8 cellular contexts compared by ENCODE assay signal in the genomic region with DNA sequence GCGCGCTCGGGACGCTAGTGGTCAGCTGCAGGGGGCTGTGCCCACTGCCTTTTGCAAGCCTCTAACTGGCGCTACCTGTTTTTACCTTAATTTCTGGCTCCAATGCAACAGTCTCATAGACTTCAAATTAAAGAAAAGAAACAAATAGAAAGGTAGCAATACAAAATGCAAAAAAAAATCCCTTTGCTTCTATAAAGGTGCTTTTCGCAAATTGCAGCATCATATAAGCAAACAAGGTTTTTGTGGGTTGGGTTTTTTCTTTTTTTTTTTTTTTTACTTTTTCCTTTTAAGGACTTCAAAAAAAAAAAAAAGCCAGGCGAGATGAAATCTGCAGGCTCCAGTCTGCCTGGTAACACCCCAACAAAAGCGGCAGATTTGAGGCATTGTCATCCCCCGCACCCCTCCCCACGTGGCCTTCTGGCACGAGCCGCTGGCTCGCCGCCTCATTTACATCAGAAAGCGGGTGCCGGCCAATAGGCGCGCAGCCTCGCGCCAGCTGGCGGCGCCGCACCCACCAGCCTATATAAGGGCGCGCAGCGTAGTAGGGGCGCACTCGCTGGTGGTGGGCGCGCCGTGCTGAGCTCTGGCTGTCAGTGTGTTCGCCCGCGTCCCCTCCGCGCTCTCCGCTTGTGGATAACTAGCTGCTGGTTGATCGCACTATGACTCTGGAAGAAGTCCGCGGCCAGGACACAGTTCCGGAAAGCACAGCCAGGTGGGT. TPM values are rescaled to one million over a fixed set of nuclear protein-coding genes. Genes with fewer than 3 reads are reported as not detected.
DNase-seq lines count a peak whose midpoint lies in the region; ATAC-seq and TF ChIP-seq lines count a peak whose summit lies in the region.

A gene with protein sequence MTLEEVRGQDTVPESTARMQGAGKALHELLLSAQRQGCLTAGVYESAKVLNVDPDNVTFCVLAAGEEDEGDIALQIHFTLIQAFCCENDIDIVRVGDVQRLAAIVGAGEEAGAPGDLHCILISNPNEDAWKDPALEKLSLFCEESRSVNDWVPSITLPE (plus strand): TSS at position 550 of the 718 bp plus-strand sequence. CDS start 110 bp downstream, at position 660.

- H3K4me3 Mint-ChIP-seq in activated naive CD4-positive, alpha-beta T cell treated with anti-CD3 and anti-CD28 coated beads for 36 hours = peak within 1 kb of the TSS; percentile 84

- H3K27ac ChIP-seq in SJCRH30 (peak within 1 kb of the TSS; percentile 76), gastroesophageal sphincter (peak within 1 kb of the TSS; percentile 89 to 96 (median 93)), subcutaneous abdominal adipose tissue (ENCODE audit: low read depth, low read length) (peak within 1 kb of the TSS; percentile 52)

- no peaks in the 10 kb centered on the region for H3K27me3 ChIP-seq in SJCRH30
- no peaks in the 10 kb centered on the region for H3K27me3 ChIP-seq in gastroesophageal sphincter
- H3K27me3 ChIP-seq in subcutaneous abdominal adipose tissue (ENCODE audit: control insufficient read depth in 5 of 5, insufficient read depth in 4 of 5, low read length in 5 of 5) = no peaks in the 10 kb centered on the region

- peak; percentile 54 for DNase-seq in AG10803 (ENCODE audit: low read depth)
- peak; percentile 34 for DNase-seq in LHCN-M2 (ENCODE audit: low read depth)
- peak; percentile 95 to 97 for DNase-seq in SJCRH30
- DNase-seq in activated naive CD4-positive, alpha-beta T cell treated with anti-CD3 and anti-CD28 coated beads for 36 hours = peak; percentile 88
- peak; percentile 57 for DNase-seq in non-pigmented ciliary epithelial cell (ENCODE audit: low read depth)

- H3K4me3 ChIP-seq in AG10803 (ENCODE audit: low read length) = peak within 1 kb of the TSS; percentile 56
- peak within 1 kb of the TSS; percentile 97 for H3K4me3 ChIP-seq in SJCRH30
- peak within 1 kb of the TSS; percentile 82 to 89 for H3K4me3 ChIP-seq in gastroesophageal sphincter
- peak within 1 kb of the TSS in 4 of 5 donors; percentile 71 to 82 (median 74) for H3K4me3 ChIP-seq in subcutaneous abdominal adipose tissue (ENCODE audit: low read depth in 1 of 5, low read length in 5 of 5)

- no peaks in the 10 kb centered on the region for H3K9me3 Mint-ChIP-seq in activated naive CD4-positive, alpha-beta T cell treated with anti-CD3 and anti-CD28 coated beads for 36 hours

- H3K4me1 Mint-ChIP-seq in activated naive CD4-positive, alpha-beta T cell treated with anti-CD3 and anti-CD28 coated beads for 36 hours (ENCODE audit: low read depth) = peaks cover 34% of the 10 kb centered on the region

- H3K27me3 Mint-ChIP-seq in activated naive CD4-positive, alpha-beta T cell treated with anti-CD3 and anti-CD28 coated beads for 36 hours (ENCODE audit: low read depth) = peaks cover 3% of the 10 kb centered on the region

- peak; percentile 99 to 100 for TF ChIP-seq POLR2A in gastroesophageal sphincter (IDR thresholded peaks at IDR 0.05)

- ATAC-seq in GM19372 (IDR thresholded peaks at IDR 0.05; ENCODE audit: low read depth, unreplicated experiment) = peak; percentile 46
- peak; percentile 82 for ATAC-seq in gastroesophageal sphincter

- H3K36me3 ChIP-seq in SJCRH30 (peaks cover 19% of the 10 kb centered on the region), gastroesophageal sphincter (peaks cover 0 to 13% of the 10 kb centered on the region in 2 donors), subcutaneous abdominal adipose tissue (ENCODE audit: control insufficient read depth in 5 of 5, insufficient read depth in 5 of 5, low read length in 5 of 5) (no peaks in the 10 kb centered on the region)

- CTCF ChIA-PET in activated naive CD4-positive, alpha-beta T cell treated with anti-CD3 and anti-CD28 coated beads for 36 hours (lab: Charles Lee) = interaction anchor here (0.6 to 7.5 kb wide), 5 partner anchors 13 to 497 kb away, joined by 3 to 110 read pairs (median 5); no protein-coding TSS in a partner anchor

- H3K9me3 ChIP-seq in SJCRH30 (replicated peaks) = no peaks in the 10 kb centered on the region
- H3K9me3 ChIP-seq in gastroesophageal sphincter = no peaks in the 10 kb centered on the region
- H3K9me3 ChIP-seq in subcutaneous abdominal adipose tissue (ENCODE audit: control insufficient read depth in 5 of 5, low read length in 5 of 5) = no peaks in the 10 kb centered on the region

- TF ChIP-seq CTCF in AG10803 (conservative IDR thresholded peaks at IDR 0.05; ENCODE audit: low read length) (no peak), gastroesophageal sphincter (IDR thresholded peaks at IDR 0.05) (peak in 2 of 4 experiments; percentile 40 to 41)

- H3K9ac ChIP-seq in subcutaneous abdominal adipose tissue (ENCODE audit: low read length in 5 of 5) = peak within 1 kb of the TSS in 4 of 5 donors; percentile 56 to 67 (median 66)

- peaks cover 14% of the 10 kb centered on the region for H3K4me1 ChIP-seq in SJCRH30
- peaks cover 0 to 52% (median 16%) of the 10 kb centered on the region in 3 donors for H3K4me1 ChIP-seq in gastroesophageal sphincter
- H3K4me1 ChIP-seq in subcutaneous abdominal adipose tissue (ENCODE audit: control insufficient read depth in 5 of 5, insufficient read depth in 5 of 5, low read length in 5 of 5) = peaks cover 3 to 43% (median 37%) of the 10 kb centered on the region in 5 donors

- intact Hi-C loops in activated naive CD4-positive, alpha-beta T cell treated with anti-CD3 and anti-CD28 coated beads for 36 hours (cut with micrococcal nuclease) = loop anchor here (1.0 to 10.0 kb wide), 8 partner anchors 142 to 1270 kb away; no protein-coding TSS in a partner anchor

- no peak for TF ChIP-seq EP300 in gastroesophageal sphincter (IDR thresholded peaks at IDR 0.05)

- H3K27ac Mint-ChIP-seq in activated naive CD4-positive, alpha-beta T cell treated with anti-CD3 and anti-CD28 coated beads for 36 hours = no peak within 1 kb of the TSS

- H3K36me3 Mint-ChIP-seq in activated naive CD4-positive, alpha-beta T cell treated with anti-CD3 and anti-CD28 coated beads for 36 hours (ENCODE audit: low read depth) = no peaks in the 10 kb centered on the region

- 1 to 2% methylated on average over 11 to 13 of the region's 41 CpGs for WGBS in gastroesophageal sphincter (ENCODE audit: low coverage in 1 of 2), 2 donors

RNA-seq across cellular contexts. Expression of the gene that starts here (rescaled TPM):
- 0.92 TPM in 1 of 2 replicates, not detected in the other for total RNA-seq in LHCN-M2 (2014; rRNA removed)
- 0.69 TPM for polyA plus RNA-seq in LHCN-M2 (2012)
- total RNA-seq in SJCRH30 (2014; rRNA removed; shearing (Covaris generic)) = 23.2 and 23.5 TPM in 2 replicates
- 1 to 10 TPM in 1 of 2 experiments, under 1 TPM in 1; 0.72 to 1.2 TPM for total RNA-seq in activated naive CD4-positive, alpha-beta T cell treated with anti-CD3 and anti-CD28 coated beads for 36 hours
- 100 to 1,000 TPM in 1 of 4 donors, 10 to 100 TPM in 3; 63.5 to 150 (median 91.8) TPM for total RNA-seq in gastroesophageal sphincter

Comparison
In these comparisons a context has a peak if more than half of its experiments do, and no peak if none do; other contexts are left out.
1. Peak in every context shown above with its lines: DNase-seq, ATAC-seq, H3K4me3 ChIP-seq and H3K27ac ChIP-seq.
2. RNA of the gene that starts here (total RNA-seq): 63.5 to 150 TPM in gastroesophageal sphincter and 23.2 to 23.5 TPM in SJCRH30; 0.72 to 1.2 TPM in activated naive CD4-positive, alpha-beta T cell treated with anti-CD3 and anti-CD28 coated beads for 36 hours and 0.92 TPM in LHCN-M2; every median in the first group is over 10 times any median in the second.
3. Peak in DNase-seq in LHCN-M2; RNA of the gene not detected or under 1 TPM.
4. DNase-seq: peak in every context shown above with its lines; median percentile 96 in SJCRH30; 88 in activated naive CD4-positive, alpha-beta T cell treated with anti-CD3 and anti-CD28 coated beads for 36 hours; 57 in non-pigmented ciliary epithelial cell; 54 in AG10803; 34 in LHCN-M2.